In genomic region chr22:29702025-29702930, GRCh38 we compare ENCODE assay signal across 11 cellular contexts. TPM values are rescaled to one million over a fixed set of nuclear protein-coding genes. Genes with fewer than 3 reads are reported as not detected.
DNase-seq lines count a peak whose midpoint lies in the region; ATAC-seq and TF ChIP-seq lines count a peak whose summit lies in the region.
"Had no signal": no experiment of that assay in that cellular context is flagged by ENCODE, and none has a peak within 500 bp of the region (broad histone marks: within the 10 kb centered on the region; RNA-seq: fewer than 3 reads in every experiment).

No MANE protein-coding gene starts in this region.

- H3K4me1 ChIP-seq in colonic mucosa (peaks cover 10% of the 10 kb centered on the region), ascending aorta (peaks cover 0 to 7% of the 10 kb centered on the region in 2 donors)

- H3K27me3 ChIP-seq in colonic mucosa: no peaks in the 10 kb centered on the region
- no peaks in the 10 kb centered on the region for H3K27me3 ChIP-seq in ascending aorta

- peaks cover 41% of the 10 kb centered on the region for H3K27me3 Mint-ChIP-seq in stimulated activated memory B cell treated with anti-CD40 and anti-IgM and Interleukin-4, amounts not matched to agents 10 μg/mL and 1 μg/mL and 100 μg/mL, for 72 hours

- no peak for ATAC-seq in stimulated activated memory B cell treated with anti-CD40 and anti-IgM and Interleukin-4, amounts not matched to agents 10 μg/mL and 1 μg/mL and 100 μg/mL, for 72 hours

- peak; percentile 22 for DNase-seq in EL
- DNase-seq in NCI-H2171 treated with DMSO at 0.1 percent for 48 hours (lab: John Stamatoyannopoulos, UW): peak; percentile 87
- DNase-seq in colonic mucosa: peak; percentile 36
- DNase-seq in pons (ENCODE audit: low spot score): peak; percentile 39
- no peak for DNase-seq in ascending aorta (ENCODE audit: low spot score in 2 of 2)
- no peak for DNase-seq in GF-D8 (lab: John Stamatoyannopoulos, UW)
- DNase-seq: effector CD8-positive, alpha-beta T cell had no signal

- H3K9me3 Mint-ChIP-seq in stimulated activated memory B cell treated with anti-CD40 and anti-IgM and Interleukin-4, amounts not matched to agents 10 μg/mL and 1 μg/mL and 100 μg/mL, for 72 hours: no peaks in the 10 kb centered on the region
- H3K9me3 Mint-ChIP-seq: activated naive CD4-positive, alpha-beta T cell treated with anti-CD3 and anti-CD28 coated beads for 36 hours had no signal

- peak overlapping the region; percentile 18 for H3K27ac ChIP-seq in colonic mucosa
- no peak overlapping the region for H3K27ac ChIP-seq in ascending aorta

- peaks cover 15% of the 10 kb centered on the region for H3K36me3 Mint-ChIP-seq in stimulated activated memory B cell treated with anti-CD40 and anti-IgM and Interleukin-4, amounts not matched to agents 10 μg/mL and 1 μg/mL and 100 μg/mL, for 72 hours

- H3K27ac Mint-ChIP-seq in stimulated activated memory B cell treated with anti-CD40 and anti-IgM and Interleukin-4, amounts not matched to agents 10 μg/mL and 1 μg/mL and 100 μg/mL, for 72 hours: no peak overlapping the region
- H3K27ac Mint-ChIP-seq: activated naive CD4-positive, alpha-beta T cell treated with anti-CD3 and anti-CD28 coated beads for 36 hours had no signal

- peaks cover 20% of the 10 kb centered on the region for H3K4me1 Mint-ChIP-seq in stimulated activated memory B cell treated with anti-CD40 and anti-IgM and Interleukin-4, amounts not matched to agents 10 μg/mL and 1 μg/mL and 100 μg/mL, for 72 hours

- H3K9me3 ChIP-seq in colonic mucosa (no peaks in the 10 kb centered on the region), ascending aorta (no peaks in the 10 kb centered on the region)

- no peak for TF ChIP-seq CTCF in colonic mucosa (IDR thresholded peaks at IDR 0.05)
- TF ChIP-seq CTCF in ascending aorta (IDR thresholded peaks at IDR 0.05): no peak

- H3K4me3 Mint-ChIP-seq in stimulated activated memory B cell treated with anti-CD40 and anti-IgM and Interleukin-4, amounts not matched to agents 10 μg/mL and 1 μg/mL and 100 μg/mL, for 72 hours: no peak overlapping the region
- H3K4me3 Mint-ChIP-seq: activated naive CD4-positive, alpha-beta T cell treated with anti-CD3 and anti-CD28 coated beads for 36 hours had no signal

- H3K4me3 ChIP-seq in colonic mucosa: no peak overlapping the region
- no peak overlapping the region for H3K4me3 ChIP-seq in ascending aorta

- intact Hi-C loops in colonic mucosa (cut with DNase I): no loop called here
- intact Hi-C loops in ascending aorta (cut with DNase I): no loop called here

- no peak overlapping the region for H3K9ac ChIP-seq in colonic mucosa (ENCODE audit: low read depth in 2 of 2, low read length in 2 of 2)

- H3K36me3 ChIP-seq in colonic mucosa (no peaks in the 10 kb centered on the region), ascending aorta (no peaks in the 10 kb centered on the region)

RNA-seq across cellular contexts. Expression of gene CABP7, which starts 17.5 kb away (rescaled TPM):
- under 1 TPM in 1 of 2 donors, not detected in 1; 0.50 TPM for total RNA-seq in colonic mucosa
- total RNA-seq in ascending aorta: not detected
- total RNA-seq: LHCN-M2, posterior vena cava had no signal

Comparison
In these comparisons a context has a peak if more than half of its experiments do, and no peak if none do; other contexts are left out.
1. DNase-seq: peak in EL (single experiment), NCI-H2171 treated with DMSO at 0.1 percent for 48 hours (single experiment), colonic mucosa (single experiment) and pons (single experiment); none in ascending aorta (0 of 2) and GF-D8 (single experiment).